In the genomic region with DNA sequence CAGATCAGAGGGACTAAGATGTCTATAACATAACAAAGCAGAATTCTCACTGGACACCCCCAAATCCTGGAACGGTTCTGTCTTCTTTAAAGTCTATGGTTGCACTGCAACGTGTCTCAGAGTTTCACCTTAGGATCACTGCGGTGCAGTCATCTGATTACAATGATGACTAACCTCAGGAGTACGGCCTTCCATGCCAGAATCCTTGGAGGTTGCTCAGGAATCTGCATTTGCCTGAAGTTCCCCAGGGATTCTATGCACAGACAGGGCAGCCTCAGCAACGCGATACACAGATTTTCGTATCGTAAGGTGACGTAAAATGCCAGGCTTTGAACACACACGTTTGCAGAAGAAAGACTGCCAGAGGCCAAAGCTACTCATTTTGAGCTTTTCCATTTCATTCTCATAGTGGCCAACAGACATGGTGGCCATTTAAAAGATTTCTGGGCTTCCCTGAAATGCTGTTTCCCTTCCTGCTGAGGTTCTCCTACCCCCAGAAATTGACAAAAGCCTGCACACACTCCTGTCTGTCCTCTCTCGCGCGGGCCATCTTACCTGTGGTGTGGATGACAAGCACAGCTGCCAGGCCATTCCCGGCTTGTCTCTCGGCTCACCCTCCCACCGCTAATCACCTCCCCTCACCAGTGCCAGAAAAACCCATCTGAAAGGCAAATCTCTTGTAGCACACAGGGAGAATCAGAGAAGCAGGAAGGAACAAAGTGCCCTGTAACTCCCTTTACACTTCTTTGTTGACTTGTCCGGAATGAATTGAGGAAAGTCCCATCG, we compare ENCODE assay signal across 18 cellular contexts.
DNase-seq lines count a peak whose midpoint lies in the region; ATAC-seq and TF ChIP-seq lines count a peak whose summit lies in the region.
"Had no signal": no experiment of that assay in that cellular context is flagged by ENCODE, and none has a peak within 500 bp of the region (broad histone marks: within the 10 kb centered on the region; RNA-seq: fewer than 3 reads in every experiment).

No MANE protein-coding gene starts in this region.

- no peak overlapping the region for H3K4me3 ChIP-seq in AG10803 (ENCODE audit: low read length)
- no peak overlapping the region for H3K4me3 ChIP-seq in brain microvascular endothelial cell (ENCODE audit: low read depth, low read length)
- H3K4me3 ChIP-seq: adrenal gland, MG63 had no signal

- DNase-seq in AG10803 (ENCODE audit: low read depth), result peak; percentile 9
- DNase-seq in NCI-H526 (lab: John Stamatoyannopoulos, UW), result peak; percentile 90 to 92
- peak; percentile 27 for DNase-seq in brain microvascular endothelial cell
- no peak for DNase-seq in activated naive CD8-positive, alpha-beta T cell treated with anti-CD3 and anti-CD28 coated beads, Interleukin-2, amount 50 U/mL, for 24 hours
- DNase-seq in activated naive CD4-positive, alpha-beta T cell treated with anti-CD3 and anti-CD28 coated beads, Interleukin-2, amount 50 U/mL, for 16 hours, result no peak
- DNase-seq in NCI-H1694 treated with DMSO at 0.1 percent for 48 hours (lab: John Stamatoyannopoulos, UW), result no peak
- DNase-seq in NCI-H2029 treated with DMSO at 0.1 percent for 48 hours (lab: John Stamatoyannopoulos, UW), result no peak
- DNase-seq: GDM1; HCEC 1CT; MG63; retina; RPMI8226; stimulated activated naive CD8-positive, alpha-beta T cell treated with anti-CD3 and anti-CD28 coated beads, Interleukin-15, amount 100 ng/mL, for 72 hours had no signal

- H3K27me3 ChIP-seq in brain microvascular endothelial cell (replicated peaks), result no peaks in the 10 kb centered on the region
- H3K27me3 ChIP-seq: adrenal gland, MG63 had no signal

- H3K4me1 Mint-ChIP-seq in nephron, result peaks cover 48% of the 10 kb centered on the region
- no peaks in the 10 kb centered on the region for H3K4me1 Mint-ChIP-seq in activated naive CD8-positive, alpha-beta T cell treated with anti-CD3 and anti-CD28 coated beads, Interleukin-2, amount 50 U/mL, for 24 hours
- H3K4me1 Mint-ChIP-seq: stimulated activated naive CD8-positive, alpha-beta T cell treated with anti-CD3 and anti-CD28 coated beads, Interleukin-15, amount 100 ng/mL, for 72 hours; WTC11 had no signal

- TF ChIP-seq CTCF in AG10803 (conservative IDR thresholded peaks at IDR 0.05; ENCODE audit: low read length) (no peak), brain microvascular endothelial cell (IDR thresholded peaks at IDR 0.05; ENCODE audit: low read depth, low read length, missing control alignments) (no peak), nephron (IDR thresholded peaks at IDR 0.05; ENCODE audit: unreplicated experiment in 3 of 3) (no peak)

- no peaks in the 10 kb centered on the region for H3K9me3 Mint-ChIP-seq in nephron
- H3K9me3 Mint-ChIP-seq in activated naive CD8-positive, alpha-beta T cell treated with anti-CD3 and anti-CD28 coated beads, Interleukin-2, amount 50 U/mL, for 24 hours, result no peaks in the 10 kb centered on the region
- H3K9me3 Mint-ChIP-seq: activated T-helper 2 cell treated with anti-CD3 and anti-CD28 coated beads, Interferon-gamma antibody, Interleukin-2, Interleukin-4, amounts not matched to agents 10 μg/mL and 5 μg/mL and 100 μg/mL, durations not matched to agents 14 hours and 24 hours and 36 hours; natural killer cell treated with Interleukin-12 subunit alpha and Interleukin-12 subunit beta and Interleukin-15 and Interleukin-18, amount 100 ng/mL, for 72 hours; stimulated activated naive CD8-positive, alpha-beta T cell treated with anti-CD3 and anti-CD28 coated beads, Interleukin-15, amount 100 ng/mL, for 72 hours; WTC11 had no signal

- H3K36me3 Mint-ChIP-seq in nephron (ENCODE audit: low read depth), result no peaks in the 10 kb centered on the region
- no peaks in the 10 kb centered on the region for H3K36me3 Mint-ChIP-seq in activated naive CD8-positive, alpha-beta T cell treated with anti-CD3 and anti-CD28 coated beads, Interleukin-2, amount 50 U/mL, for 24 hours (ENCODE audit: low read depth)
- H3K36me3 Mint-ChIP-seq: natural killer cell treated with Interleukin-12 subunit alpha and Interleukin-12 subunit beta and Interleukin-15 and Interleukin-18, amount 100 ng/mL, for 72 hours; WTC11 had no signal

- H3K27ac Mint-ChIP-seq in nephron, result peak overlapping the region; percentile 47 to 79 (median 51)
- H3K27ac Mint-ChIP-seq in activated naive CD8-positive, alpha-beta T cell treated with anti-CD3 and anti-CD28 coated beads, Interleukin-2, amount 50 U/mL, for 24 hours, result no peak overlapping the region
- H3K27ac Mint-ChIP-seq: activated T-helper 2 cell treated with anti-CD3 and anti-CD28 coated beads, Interferon-gamma antibody, Interleukin-2, Interleukin-4, amounts not matched to agents 10 μg/mL and 5 μg/mL and 100 μg/mL, durations not matched to agents 14 hours and 24 hours and 36 hours; natural killer cell treated with Interleukin-12 subunit alpha and Interleukin-12 subunit beta and Interleukin-15 and Interleukin-18, amount 100 ng/mL, for 72 hours; stimulated activated naive CD8-positive, alpha-beta T cell treated with anti-CD3 and anti-CD28 coated beads, Interleukin-15, amount 100 ng/mL, for 72 hours; WTC11 had no signal

- peaks cover 32% of the 10 kb centered on the region for H3K27me3 Mint-ChIP-seq in nephron (ENCODE audit: low read depth)
- peaks cover 24% of the 10 kb centered on the region for H3K27me3 Mint-ChIP-seq in activated naive CD8-positive, alpha-beta T cell treated with anti-CD3 and anti-CD28 coated beads, Interleukin-2, amount 50 U/mL, for 24 hours

- in situ Hi-C loops in brain microvascular endothelial cell (cut with HindIII; ENCODE audit: low pct_ligation_motif_present, low sequenced_read_pairs), result no loop called here

- H3K4me3 Mint-ChIP-seq in nephron, result peak overlapping the region in 1 of 3 experiments; percentile 9
- H3K4me3 Mint-ChIP-seq in activated naive CD8-positive, alpha-beta T cell treated with anti-CD3 and anti-CD28 coated beads, Interleukin-2, amount 50 U/mL, for 24 hours, result no peak overlapping the region
- H3K4me3 Mint-ChIP-seq: natural killer cell treated with Interleukin-12 subunit alpha and Interleukin-12 subunit beta and Interleukin-15 and Interleukin-18, amount 100 ng/mL, for 72 hours; stimulated activated naive CD8-positive, alpha-beta T cell treated with anti-CD3 and anti-CD28 coated beads, Interleukin-15, amount 100 ng/mL, for 72 hours; WTC11 had no signal

- ATAC-seq in activated naive CD8-positive, alpha-beta T cell treated with anti-CD3 and anti-CD28 coated beads, Interleukin-2, amount 50 U/mL, for 24 hours, result no peak
- ATAC-seq: natural killer cell treated with Interleukin-12 subunit alpha and Interleukin-12 subunit beta and Interleukin-15 and Interleukin-18, amount 100 ng/mL, for 72 hours; stimulated activated naive CD8-positive, alpha-beta T cell treated with anti-CD3 and anti-CD28 coated beads, Interleukin-15, amount 100 ng/mL, for 72 hours; WTC11 had no signal

- H3K36me3 ChIP-seq in brain microvascular endothelial cell (replicated peaks), result no peaks in the 10 kb centered on the region
- H3K36me3 ChIP-seq: adrenal gland, MG63 had no signal

- no peak overlapping the region for H3K27ac ChIP-seq in brain microvascular endothelial cell
- H3K27ac ChIP-seq: adrenal gland had no signal

Comparison
In these comparisons a context has a peak if more than half of its experiments do, and no peak if none do; other contexts are left out.
1. DNase-seq: peak in AG10803 (single experiment), NCI-H526 (2 of 2) and brain microvascular endothelial cell (single experiment); none in activated naive CD8-positive, alpha-beta T cell treated with anti-CD3 and anti-CD28 coated beads, Interleukin-2, amount 50 U/mL, for 24 hours (single experiment), activated naive CD4-positive, alpha-beta T cell treated with anti-CD3 and anti-CD28 coated beads, Interleukin-2, amount 50 U/mL, for 16 hours (single experiment), NCI-H1694 treated with DMSO at 0.1 percent for 48 hours (single experiment) and NCI-H2029 treated with DMSO at 0.1 percent for 48 hours (single experiment).